ENCODE assay signal across 14 cellular contexts in the genomic region with DNA sequence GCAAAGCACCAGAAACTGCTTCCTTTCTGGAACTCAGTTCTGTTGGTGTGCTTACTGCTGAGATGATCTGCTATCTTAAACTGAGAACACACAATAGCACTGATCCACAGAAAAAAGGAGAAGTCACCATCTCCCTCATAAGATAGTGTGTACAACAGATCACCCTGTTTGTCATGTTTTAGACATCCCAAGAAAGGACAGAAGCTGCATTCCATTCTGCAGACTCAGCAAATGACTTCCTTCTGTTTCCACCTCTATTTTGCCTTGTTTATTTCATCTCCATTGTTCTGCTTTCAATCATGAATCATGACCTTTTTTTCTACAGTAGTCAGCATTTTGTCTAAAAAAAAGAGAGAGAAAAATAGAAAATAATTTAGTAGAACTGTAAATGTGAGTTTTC.
DNase-seq lines count a peak whose midpoint lies in the region; ATAC-seq and TF ChIP-seq lines count a peak whose summit lies in the region.
"Had no signal": no experiment of that assay in that cellular context is flagged by ENCODE, and none has a peak within 500 bp of the region (broad histone marks: within the 10 kb centered on the region; RNA-seq: fewer than 3 reads in every experiment).

No MANE protein-coding gene starts in this region.

- H3K4me3 Mint-ChIP-seq in naive thymus-derived CD4-positive, alpha-beta T cell, result no peak overlapping the region
- H3K4me3 Mint-ChIP-seq: activated CD4-positive, alpha-beta T cell treated with anti-CD3 and anti-CD28 coated beads for 36 hours; natural killer cell had no signal

- no peaks in the 10 kb centered on the region for H3K4me1 ChIP-seq in SK-N-SH (ENCODE audit: control insufficient read depth in 1 of 2, insufficient read depth in 2 of 2, low read depth in 1 of 2, low read length in 1 of 2)
- no peaks in the 10 kb centered on the region for H3K4me1 ChIP-seq in fibroblast of lung (ENCODE audit: control insufficient read depth, extremely low read depth, insufficient read depth, low read length)
- no peaks in the 10 kb centered on the region for H3K4me1 ChIP-seq in naive thymus-derived CD4-positive, alpha-beta T cell (ENCODE audit: control insufficient read depth in 2 of 2, insufficient read depth in 2 of 2, low read length in 2 of 2)

- H2AFZ ChIP-seq in SK-N-SH (ENCODE audit: low read depth) (no peak overlapping the region), fibroblast of lung (ENCODE audit: low read length) (no peak overlapping the region)

- H3K9me3 ChIP-seq in SK-N-SH (no peaks in the 10 kb centered on the region), fibroblast of lung (ENCODE audit: control insufficient read depth, insufficient read depth, low read depth, low read length) (no peaks in the 10 kb centered on the region)
- H3K9me3 ChIP-seq in naive thymus-derived CD4-positive, alpha-beta T cell (ENCODE audit: control insufficient read depth in 2 of 3, low read length in 3 of 3), result no peaks in the 10 kb centered on the region

- no peaks in the 10 kb centered on the region for H3K36me3 ChIP-seq in SK-N-SH (replicated peaks in 1 of 2; ENCODE audit: control insufficient read depth in 1 of 2, insufficient read depth in 2 of 2, low read length in 1 of 2)
- H3K36me3 ChIP-seq in fibroblast of lung (ENCODE audit: control insufficient read depth, insufficient read depth, low read length), result no peaks in the 10 kb centered on the region
- H3K36me3 ChIP-seq in naive thymus-derived CD4-positive, alpha-beta T cell (ENCODE audit: control insufficient read depth in 2 of 3, insufficient read depth in 3 of 3, low read length in 3 of 3), result no peaks in the 10 kb centered on the region

- DNase-seq in GM03348 (ENCODE audit: low spot score) (peak; percentile 20), SK-N-SH (no peak), fibroblast of lung (ENCODE audit: low read depth in 2 of 2) (peak; percentile 6 to 71), erythroblast (lab: John Stamatoyannopoulos, UW) (no peak), middle frontal gyrus (ENCODE audit: extremely low spot score, low spot score) (no peak)
- DNase-seq in naive thymus-derived CD4-positive, alpha-beta T cell, result no peak
- no peak for DNase-seq in activated CD4-positive, alpha-beta T cell treated with anti-CD3 and anti-CD28 coated beads, Interleukin-2, amount 50 U/mL, for 48 hours
- DNase-seq: activated CD4-positive, alpha-beta T cell treated with anti-CD3 and anti-CD28 coated beads for 36 hours; activated effector memory CD4-positive, alpha-beta T cell treated with anti-CD3 and anti-CD28 coated beads, Interleukin-2, amount 50 U/mL, for 16 hours; cortex of kidney; natural killer cell; NCI-H510A; SIG-M5 had no signal

- no peak for TF ChIP-seq CTCF in SK-N-SH (IDR thresholded peaks at IDR 0.05)
- TF ChIP-seq CTCF in fibroblast of lung (conservative IDR thresholded peaks at IDR 0.05 in 1 of 2, IDR thresholded peaks at IDR 0.05 in 1 of 2; ENCODE audit: low read depth in 1 of 2, low read length in 2 of 2), result no peak

- CTCF ChIA-PET in SK-N-SH (lab: Yijun Ruan, JAX), result interaction anchor here (0.7 to 1.7 kb wide), 3 partner anchors 9 to 124 kb away, joined by 3 to 5 read pairs (median 3); no protein-coding TSS in a partner anchor
- CTCF ChIA-PET in naive thymus-derived CD4-positive, alpha-beta T cell (lab: Charles Lee), result no interaction called here

- POLR2A ChIA-PET in SK-N-SH (lab: Yijun Ruan, JAX), result no interaction called here
- POLR2A ChIA-PET in naive thymus-derived CD4-positive, alpha-beta T cell (lab: Charles Lee), result no interaction called here

- H3K27ac ChIP-seq in SK-N-SH (ENCODE audit: low read depth in 2 of 2, low read length in 1 of 2) (no peak overlapping the region), fibroblast of lung (ENCODE audit: insufficient read depth, low read length) (no peak overlapping the region)
- H3K27ac ChIP-seq in naive thymus-derived CD4-positive, alpha-beta T cell (ENCODE audit: low read depth, low read length), result no peak overlapping the region

- no peak overlapping the region for H3K27ac Mint-ChIP-seq in naive thymus-derived CD4-positive, alpha-beta T cell
- H3K27ac Mint-ChIP-seq: activated CD4-positive, alpha-beta T cell treated with anti-CD3 and anti-CD28 coated beads for 36 hours; natural killer cell had no signal

- peaks cover 5% of the 10 kb centered on the region; the same call in 1 of the 2 replicates for H3K27me3 ChIP-seq in SK-N-SH (ENCODE audit: insufficient read depth)
- H3K27me3 ChIP-seq in fibroblast of lung (ENCODE audit: control insufficient read depth, insufficient read depth, low read length), result no peaks in the 10 kb centered on the region
- H3K27me3 ChIP-seq in naive thymus-derived CD4-positive, alpha-beta T cell (ENCODE audit: control insufficient read depth in 2 of 2, insufficient read depth in 2 of 2, low read length in 2 of 2), result no peaks in the 10 kb centered on the region

- ATAC-seq in naive thymus-derived CD4-positive, alpha-beta T cell, result peak; percentile 20
- ATAC-seq in GM21786 (IDR thresholded peaks at IDR 0.05; ENCODE audit: unreplicated experiment), result no peak
- ATAC-seq: activated CD4-positive, alpha-beta T cell treated with anti-CD3 and anti-CD28 coated beads for 36 hours; natural killer cell had no signal

- TF ChIP-seq POLR2A in erythroblast (IDR thresholded peaks at IDR 0.05; ENCODE audit: low read length), result no peak

- H3K9me3 Mint-ChIP-seq in naive thymus-derived CD4-positive, alpha-beta T cell, result no peaks in the 10 kb centered on the region

- H3K79me2 ChIP-seq in SK-N-SH (ENCODE audit: insufficient read depth) (no peaks in the 10 kb centered on the region), fibroblast of lung (ENCODE audit: control insufficient read depth, insufficient read depth, low read length) (no peaks in the 10 kb centered on the region)

- H3K36me3 Mint-ChIP-seq in naive thymus-derived CD4-positive, alpha-beta T cell, result no peaks in the 10 kb centered on the region
- H3K36me3 Mint-ChIP-seq: natural killer cell had no signal

- no peak overlapping the region for H3K4me2 ChIP-seq in SK-N-SH
- peak overlapping the region; percentile 9 for H3K4me2 ChIP-seq in fibroblast of lung (ENCODE audit: extremely low read depth, insufficient read depth, low read length)

- no peaks in the 10 kb centered on the region for H3K9me2 ChIP-seq in SK-N-SH

- no peaks in the 10 kb centered on the region for H3F3A ChIP-seq in SK-N-SH (replicated peaks; ENCODE audit: insufficient read depth)

- H4K20me1 ChIP-seq in SK-N-SH (ENCODE audit: insufficient read depth), result no peaks in the 10 kb centered on the region
- H4K20me1 ChIP-seq in fibroblast of lung (ENCODE audit: control insufficient read depth, extremely low read depth, insufficient read depth, low read length), result no peaks in the 10 kb centered on the region

- no peaks in the 10 kb centered on the region for H3K4me1 Mint-ChIP-seq in naive thymus-derived CD4-positive, alpha-beta T cell
- H3K4me1 Mint-ChIP-seq: activated CD4-positive, alpha-beta T cell treated with anti-CD3 and anti-CD28 coated beads for 36 hours; natural killer cell had no signal

- TF ChIP-seq RAD21 in SK-N-SH (IDR thresholded peaks at IDR 0.05; ENCODE audit: low read length), result no peak

- no peak overlapping the region for H3K4me3 ChIP-seq in SK-N-SH (ENCODE audit: low read depth in 2 of 2, low read length in 1 of 2)
- H3K4me3 ChIP-seq in fibroblast of lung (replicated peaks in 1 of 4; ENCODE audit: control extremely low read depth in 1 of 4, insufficient read depth in 1 of 4, low read depth in 3 of 4, low read length in 4 of 4), result no peak overlapping the region
- no peak overlapping the region for H3K4me3 ChIP-seq in naive thymus-derived CD4-positive, alpha-beta T cell (ENCODE audit: low read length)

- peaks cover 19 to 39% (median 23%) of the 10 kb centered on the region in 5 donors for H3K27me3 Mint-ChIP-seq in naive thymus-derived CD4-positive, alpha-beta T cell

- no peak overlapping the region for H3K9ac ChIP-seq in SK-N-SH
- no peak overlapping the region for H3K9ac ChIP-seq in fibroblast of lung (ENCODE audit: insufficient read depth, low read length)

- intact Hi-C loops in naive thymus-derived CD4-positive, alpha-beta T cell (cut with micrococcal nuclease), result no loop called here

- no peak for TF ChIP-seq EP300 in SK-N-SH (IDR thresholded peaks at IDR 0.05; ENCODE audit: borderline replicate concordance in 1 of 2, low read depth in 1 of 2, low read length in 1 of 2)

TF ChIP-seq in SK-N-SH, 30 proteins besides CTCF, POLR2A, EP300 and RAD21 (continues in another document):
- TF ChIP-seq, protein P1, sequence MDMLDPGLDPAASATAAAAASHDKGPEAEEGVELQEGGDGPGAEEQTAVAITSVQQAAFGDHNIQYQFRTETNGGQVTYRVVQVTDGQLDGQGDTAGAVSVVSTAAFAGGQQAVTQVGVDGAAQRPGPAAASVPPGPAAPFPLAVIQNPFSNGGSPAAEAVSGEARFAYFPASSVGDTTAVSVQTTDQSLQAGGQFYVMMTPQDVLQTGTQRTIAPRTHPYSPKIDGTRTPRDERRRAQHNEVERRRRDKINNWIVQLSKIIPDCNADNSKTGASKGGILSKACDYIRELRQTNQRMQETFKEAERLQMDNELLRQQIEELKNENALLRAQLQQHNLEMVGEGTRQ (IDR thresholded peaks at IDR 0.05; ENCODE audit: borderline replicate concordance, low read depth, low read length), result no peak
- TF ChIP-seq SIN3A (IDR thresholded peaks at IDR 0.05; ENCODE audit: borderline replicate concordance, low read depth, low read length), result no peak
- TF ChIP-seq EZH2phosphoT487 (IDR thresholded peaks at IDR 0.05; ENCODE audit: borderline replicate concordance, low read depth), result no peak
- no peak for TF ChIP-seq CHD2 (IDR thresholded peaks at IDR 0.05; ENCODE audit: low read length, partially characterized antibody)
- TF ChIP-seq TCF12 (IDR thresholded peaks at IDR 0.05), result peak; percentile 71
- TF ChIP-seq FOSL2 (IDR thresholded peaks at IDR 0.05; ENCODE audit: borderline replicate concordance, low read depth), result peak; percentile 12; the same call in 1 of the 2 replicates
- TF ChIP-seq TEAD4 (IDR thresholded peaks at IDR 0.05; ENCODE audit: borderline replicate concordance, insufficient read depth), result no peak
- 0 out of 2 replicates have a peak, but pooled peaks have one; percentile 18 for TF ChIP-seq JUND (IDR thresholded peaks at IDR 0.05)
- no peak for TF ChIP-seq RCOR1 (IDR thresholded peaks at IDR 0.05; ENCODE audit: low read length)
- no peak for TF ChIP-seq MXI1 (IDR thresholded peaks at IDR 0.05; ENCODE audit: low read depth, low read length)
- TF ChIP-seq, protein P2, sequence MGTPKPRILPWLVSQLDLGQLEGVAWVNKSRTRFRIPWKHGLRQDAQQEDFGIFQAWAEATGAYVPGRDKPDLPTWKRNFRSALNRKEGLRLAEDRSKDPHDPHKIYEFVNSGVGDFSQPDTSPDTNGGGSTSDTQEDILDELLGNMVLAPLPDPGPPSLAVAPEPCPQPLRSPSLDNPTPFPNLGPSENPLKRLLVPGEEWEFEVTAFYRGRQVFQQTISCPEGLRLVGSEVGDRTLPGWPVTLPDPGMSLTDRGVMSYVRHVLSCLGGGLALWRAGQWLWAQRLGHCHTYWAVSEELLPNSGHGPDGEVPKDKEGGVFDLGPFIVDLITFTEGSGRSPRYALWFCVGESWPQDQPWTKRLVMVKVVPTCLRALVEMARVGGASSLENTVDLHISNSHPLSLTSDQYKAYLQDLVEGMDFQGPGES (IDR thresholded peaks at IDR 0.05; ENCODE audit: low read depth, low read length), result no peak
- TF ChIP-seq NRF1 (IDR thresholded peaks at IDR 0.05; ENCODE audit: low read depth, low read length), result no peak

Comparison
In these comparisons a context has a peak if more than half of its experiments do, and no peak if none do; other contexts are left out.
1. DNase-seq: peak in GM03348 (single experiment) and fibroblast of lung (2 of 2); none in SK-N-SH (single experiment), naive thymus-derived CD4-positive, alpha-beta T cell (0 of 9), erythroblast (0 of 2), activated CD4-positive, alpha-beta T cell treated with anti-CD3 and anti-CD28 coated beads, Interleukin-2, amount 50 U/mL, for 48 hours (0 of 2) and middle frontal gyrus (single experiment).